In the genomic region with DNA sequence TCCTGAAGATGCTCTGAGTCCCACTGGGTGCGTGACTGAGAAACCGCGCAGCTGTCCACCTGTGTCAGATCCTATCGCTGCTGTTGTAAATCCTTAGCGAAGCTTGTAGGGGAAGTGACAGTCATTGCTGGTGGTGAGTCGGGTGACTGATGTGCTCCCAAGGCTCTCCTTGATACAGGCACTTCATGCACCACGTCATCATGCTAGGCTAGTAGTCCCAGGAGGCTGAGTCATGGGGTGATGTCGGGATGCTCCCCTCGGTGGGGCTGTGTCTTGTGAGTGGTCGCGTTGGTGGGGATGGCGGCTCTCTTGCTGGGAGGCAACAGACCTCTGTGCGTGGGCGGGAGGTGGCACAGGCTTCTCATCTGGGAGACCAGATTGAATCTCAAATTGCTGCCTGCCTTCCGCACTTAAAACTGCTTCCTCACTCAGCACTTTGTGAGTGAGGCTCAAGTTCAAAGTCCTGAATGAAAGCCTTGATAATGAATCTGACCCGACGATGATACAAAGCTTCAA, we compare ENCODE assay signal across 9 cellular contexts.
DNase-seq lines count a peak whose midpoint lies in the region; ATAC-seq and TF ChIP-seq lines count a peak whose summit lies in the region.
"Had no signal": no experiment of that assay in that cellular context is flagged by ENCODE, and none has a peak within 500 bp of the region (broad histone marks: within the 10 kb centered on the region; RNA-seq: fewer than 3 reads in every experiment).

No MANE protein-coding gene starts in this region.

- ATAC-seq in Panc1 (peak; percentile 76), foreskin keratinocyte (peak; percentile 72), HG03139 (IDR thresholded peaks at IDR 0.05; ENCODE audit: unreplicated experiment) (no peak)

- POLR2A ChIA-PET in Panc1 (lab: Charles Lee): interaction anchor here (0.7 kb wide), 1 partner anchor 93 kb away, joined by 3 read pairs; no protein-coding TSS in a partner anchor

- CTCF ChIA-PET in Panc1 (lab: Charles Lee): no interaction called here

- no TSS peak for BruUV-seq in Panc1 (replicated peaks; lab: Mats Ljungman, UMichigan)

- no peaks in the 10 kb centered on the region for H3K36me3 ChIP-seq in Panc1 (ENCODE audit: control insufficient read depth, insufficient read depth, low read length)

- intact Hi-C loops in Panc1 (cut with micrococcal nuclease; ENCODE audit: unreplicated experiment): no loop called here

- no peak overlapping the region for H3K27ac Mint-ChIP-seq in glutamatergic neuron (ENCODE audit: unreplicated experiment)
- H3K27ac Mint-ChIP-seq: CD4-positive, alpha-beta memory T cell had no signal

- no peaks in the 10 kb centered on the region for H3K27me3 ChIP-seq in Panc1 (ENCODE audit: control insufficient read depth, insufficient read depth, low read length)
- no peaks in the 10 kb centered on the region for H3K27me3 ChIP-seq in foreskin keratinocyte

- H3K36me3 Mint-ChIP-seq in glutamatergic neuron (ENCODE audit: unreplicated experiment): no peaks in the 10 kb centered on the region
- H3K36me3 Mint-ChIP-seq: CD4-positive, alpha-beta memory T cell had no signal

- H3K4me3 ChIP-seq in Panc1 (ENCODE audit: low read depth in 2 of 2, low read length in 2 of 2): no peak overlapping the region

- no peak overlapping the region for H3K4me3 Mint-ChIP-seq in glutamatergic neuron (ENCODE audit: unreplicated experiment)
- H3K4me3 Mint-ChIP-seq: CD4-positive, alpha-beta memory T cell had no signal

- peak; percentile 29 to 41 for DNase-seq in activated T-cell treated with anti-CD3 and anti-CD28 coated beads, Interleukin-2, amount 50 U/mL, for 48 hours
- no peak for DNase-seq in activated T-cell treated with anti-CD3 and anti-CD28 coated beads, Interleukin-2, amount 50 U/mL, for 1 hour
- DNase-seq in Panc1 (ENCODE audit: low read depth, low spot score): no peak
- no peak for DNase-seq in foreskin keratinocyte
- peak; percentile 1 for DNase-seq in stimulated activated CD8-positive, alpha-beta memory T cell treated with anti-CD3 and anti-CD28 coated beads, Interleukin-4, amount 100 ng/mL, for 24 hours (ENCODE audit: low read depth)
- no peak for DNase-seq in glutamatergic neuron
- DNase-seq in NCI-H1694 treated with DMSO at 0.1 percent for 48 hours (lab: John Stamatoyannopoulos, UW): no peak
- DNase-seq: CD4-positive, alpha-beta memory T cell had no signal

- H3K9me3 Mint-ChIP-seq in glutamatergic neuron (ENCODE audit: unreplicated experiment): no peaks in the 10 kb centered on the region

- peaks cover 4% of the 10 kb centered on the region for H3K4me1 Mint-ChIP-seq in glutamatergic neuron (ENCODE audit: low read depth, unreplicated experiment)
- H3K4me1 Mint-ChIP-seq: CD4-positive, alpha-beta memory T cell had no signal

- in situ Hi-C loops in Panc1 (cut with HindIII; ENCODE audit: low pct_unique_long_range_greater_than_20kb, low sequenced_read_pairs): no loop called here

- H3K9me3 ChIP-seq in Panc1 (ENCODE audit: control insufficient read depth, insufficient read depth, low read depth, low read length): no peaks in the 10 kb centered on the region

- TF ChIP-seq CTCF in Panc1 (IDR thresholded peaks at IDR 0.05) (no peak), foreskin keratinocyte (conservative IDR thresholded peaks at IDR 0.05) (no peak), glutamatergic neuron (IDR thresholded peaks at IDR 0.05; ENCODE audit: partially characterized antibody, unreplicated experiment) (no peak)

- H3K4me1 ChIP-seq in Panc1 (ENCODE audit: control insufficient read depth, insufficient read depth, low read length) (peaks cover 23% of the 10 kb centered on the region), foreskin keratinocyte (no peaks in the 10 kb centered on the region)

- no peak overlapping the region for H3K27ac ChIP-seq in Panc1 (ENCODE audit: low read length)
- H3K27ac ChIP-seq in foreskin keratinocyte: no peak overlapping the region

- peaks cover 4% of the 10 kb centered on the region for H3K27me3 Mint-ChIP-seq in glutamatergic neuron (ENCODE audit: unreplicated experiment)

Comparison
In these comparisons a context has a peak if more than half of its experiments do, and no peak if none do; other contexts are left out.
1. DNase-seq: peak in activated T-cell treated with anti-CD3 and anti-CD28 coated beads, Interleukin-2, amount 50 U/mL, for 48 hours (2 of 2) and stimulated activated CD8-positive, alpha-beta memory T cell treated with anti-CD3 and anti-CD28 coated beads, Interleukin-4, amount 100 ng/mL, for 24 hours (single experiment); none in activated T-cell treated with anti-CD3 and anti-CD28 coated beads, Interleukin-2, amount 50 U/mL, for 1 hour (single experiment), Panc1 (single experiment), foreskin keratinocyte (0 of 2), glutamatergic neuron (single experiment) and NCI-H1694 treated with DMSO at 0.1 percent for 48 hours (single experiment).